Comparison of ENCODE assay signal across 8 cellular contexts in genomic region chr11:6389921-6390717, GRCh38. TPM values are rescaled to one million over a fixed set of nuclear protein-coding genes. Genes with fewer than 3 reads are reported as not detected.
A peak's percentile ranks its signal among the peaks of the same experiment; 100 is the strongest.
DNase-seq lines count a peak whose midpoint lies in the region; ATAC-seq and TF ChIP-seq lines count a peak whose summit lies in the region.

Gene SMPD1 (plus strand): TSS chr11:6390474. CDS start chr11:6390599, 125 bp downstream.

- H3K27me3 ChIP-seq in CD4-positive, CD25-positive, alpha-beta regulatory T cell (ENCODE audit: control insufficient read depth, insufficient read depth, low read length), result no peaks in the 10 kb centered on the region
- no peaks in the 10 kb centered on the region for H3K27me3 ChIP-seq in duodenal mucosa (ENCODE audit: control insufficient read depth in 1 of 2, insufficient read depth in 2 of 2, low read length in 2 of 2)

- DNase-seq in CD4-positive, CD25-positive, alpha-beta regulatory T cell, result peak; percentile 90 to 95 (median 91)
- DNase-seq in NCI-H82 (lab: John Stamatoyannopoulos, UW) (peak; percentile 90), lower leg skin (ENCODE audit: low spot score in 2 of 2) (peak; percentile 93 to 98)
- peak; percentile 95 for DNase-seq in activated CD8-positive, alpha-beta T cell treated with anti-CD3 and anti-CD28 coated beads for 36 hours
- peak; percentile 92 to 95 for DNase-seq in stimulated activated CD4-positive, alpha-beta T cell treated with anti-CD3 and anti-CD28 coated beads, Interleukin-4, amount 100 ng/mL, for 4 hours

- peak within 1 kb of the TSS; percentile 89 to 92 for H3K9ac ChIP-seq in duodenal mucosa (ENCODE audit: low read depth in 1 of 2, low read length in 2 of 2)

- H3K4me3 Mint-ChIP-seq in CD4-positive, CD25-positive, alpha-beta regulatory T cell, result peak within 1 kb of the TSS; percentile 91 to 97 (median 94)
- H3K4me3 Mint-ChIP-seq in activated CD8-positive, alpha-beta T cell treated with anti-CD3 and anti-CD28 coated beads for 36 hours, result peak within 1 kb of the TSS; percentile 79

- no peaks in the 10 kb centered on the region for H3K27me3 Mint-ChIP-seq in CD4-positive, CD25-positive, alpha-beta regulatory T cell
- no peaks in the 10 kb centered on the region for H3K27me3 Mint-ChIP-seq in activated CD8-positive, alpha-beta T cell treated with anti-CD3 and anti-CD28 coated beads for 36 hours

- ATAC-seq in CD4-positive, CD25-positive, alpha-beta regulatory T cell (ENCODE audit: low read depth in 2 of 2), result peak; percentile 88 to 93
- ATAC-seq in GM19397 (IDR thresholded peaks at IDR 0.05; ENCODE audit: unreplicated experiment) (peak; percentile 99), HG03565 (IDR thresholded peaks at IDR 0.05; ENCODE audit: unreplicated experiment) (peak; percentile 96)
- ATAC-seq in activated CD8-positive, alpha-beta T cell treated with anti-CD3 and anti-CD28 coated beads for 36 hours, result peak; percentile 83

- H3K27ac ChIP-seq in CD4-positive, CD25-positive, alpha-beta regulatory T cell (ENCODE audit: insufficient read depth, low read length, poor library complexity, severe bottlenecking), result peak within 1 kb of the TSS; percentile 91
- peak within 1 kb of the TSS; percentile 92 for H3K27ac ChIP-seq in duodenal mucosa (ENCODE audit: low read depth, low read length)

- no peak for TF ChIP-seq POLR2A in lower leg skin (IDR thresholded peaks at IDR 0.05)

- H3K4me1 Mint-ChIP-seq in CD4-positive, CD25-positive, alpha-beta regulatory T cell, result peaks cover 22 to 70% (median 43%) of the 10 kb centered on the region in 4 donors
- peaks cover 44% of the 10 kb centered on the region for H3K4me1 Mint-ChIP-seq in activated CD8-positive, alpha-beta T cell treated with anti-CD3 and anti-CD28 coated beads for 36 hours (ENCODE audit: low read depth)

- intact Hi-C loops in activated CD8-positive, alpha-beta T cell treated with anti-CD3 and anti-CD28 coated beads for 36 hours (cut with micrococcal nuclease), result loop anchor here (10.0 kb wide), 1 partner anchor 215 kb away; the partner anchor contains the start of genes ILK and RRP8
- intact Hi-C loops in lower leg skin (cut with DNase I; ENCODE audit: low total_unique reads), result loop anchor here (10.0 kb wide), 1 partner anchor 115 kb away; no protein-coding TSS in a partner anchor

- H3K4me3 ChIP-seq in CD4-positive, CD25-positive, alpha-beta regulatory T cell (ENCODE audit: low read depth, low read length), result peak within 1 kb of the TSS; percentile 86
- H3K4me3 ChIP-seq in duodenal mucosa (ENCODE audit: low read depth in 1 of 2, low read length in 2 of 2), result peak within 1 kb of the TSS; percentile 94 to 98
- H3K4me3 ChIP-seq in lower leg skin (ENCODE audit: low read depth, poor library complexity, severe bottlenecking), result peak within 1 kb of the TSS; percentile 53

- H3K9me3 Mint-ChIP-seq in CD4-positive, CD25-positive, alpha-beta regulatory T cell, result no peaks in the 10 kb centered on the region
- no peaks in the 10 kb centered on the region for H3K9me3 Mint-ChIP-seq in activated CD8-positive, alpha-beta T cell treated with anti-CD3 and anti-CD28 coated beads for 36 hours

- H3K36me3 Mint-ChIP-seq in CD4-positive, CD25-positive, alpha-beta regulatory T cell, result peaks cover 10% of the 10 kb centered on the region
- peaks cover 7% of the 10 kb centered on the region for H3K36me3 Mint-ChIP-seq in activated CD8-positive, alpha-beta T cell treated with anti-CD3 and anti-CD28 coated beads for 36 hours (ENCODE audit: low read depth)

- 1% methylated on average over 38 to 57 of the region's 62 CpGs for WGBS in lower leg skin, 2 donors

- peaks cover 45% of the 10 kb centered on the region for H3K4me1 ChIP-seq in CD4-positive, CD25-positive, alpha-beta regulatory T cell (ENCODE audit: control insufficient read depth, insufficient read depth, low read length, poor library complexity, severe bottlenecking)
- peaks cover 22 to 31% of the 10 kb centered on the region in 2 donors for H3K4me1 ChIP-seq in duodenal mucosa (ENCODE audit: control insufficient read depth in 1 of 2, insufficient read depth in 2 of 2, low read length in 2 of 2)

- peak within 1 kb of the TSS; percentile 87 to 98 (median 97) for H3K27ac Mint-ChIP-seq in CD4-positive, CD25-positive, alpha-beta regulatory T cell
- H3K27ac Mint-ChIP-seq in activated CD8-positive, alpha-beta T cell treated with anti-CD3 and anti-CD28 coated beads for 36 hours, result peak within 1 kb of the TSS; percentile 94

- no peaks in the 10 kb centered on the region for H3K9me3 ChIP-seq in CD4-positive, CD25-positive, alpha-beta regulatory T cell (ENCODE audit: control insufficient read depth in 2 of 2, low read length in 2 of 2)
- no peaks in the 10 kb centered on the region for H3K9me3 ChIP-seq in duodenal mucosa (ENCODE audit: control insufficient read depth in 1 of 2, low read length in 2 of 2)

- no peak for TF ChIP-seq CTCF in activated CD8-positive, alpha-beta T cell treated with anti-CD3 and anti-CD28 coated beads for 36 hours (IDR thresholded peaks at IDR 0.05)
- no peak for TF ChIP-seq CTCF in lower leg skin (IDR thresholded peaks at IDR 0.05)

- peaks cover 15% of the 10 kb centered on the region for H3K36me3 ChIP-seq in CD4-positive, CD25-positive, alpha-beta regulatory T cell (ENCODE audit: control insufficient read depth, insufficient read depth, low read length)
- H3K36me3 ChIP-seq in duodenal mucosa (ENCODE audit: control insufficient read depth in 1 of 2, insufficient read depth in 2 of 2, low read length in 2 of 2), result no peaks in the 10 kb centered on the region

- POLR2A ChIA-PET in activated CD8-positive, alpha-beta T cell treated with anti-CD3 and anti-CD28 coated beads for 36 hours (lab: Charles Lee), result interaction anchor here (0.9 to 3.5 kb wide), 9 partner anchors 9 to 214 kb away, joined by 3 to 42 read pairs (median 4); partner anchors contain the start of genes APBB1, ARFIP2 and TIMM10B

- CTCF ChIA-PET in activated CD8-positive, alpha-beta T cell treated with anti-CD3 and anti-CD28 coated beads for 36 hours (lab: Charles Lee), result interaction anchor here (0.7 to 5.2 kb wide), 9 partner anchors 11 to 92 kb away, joined by 3 to 65 read pairs (median 6); partner anchors contain the start of genes APBB1 and TIMM10B

RNA-seq across cellular contexts. Expression of gene SMPD1, which starts in this region (rescaled TPM):
- total RNA-seq in CD4-positive, CD25-positive, alpha-beta regulatory T cell, result 43.7 TPM
- 10 to 100 TPM; 11.4 to 15.7 (median 13.3) TPM for polyA plus RNA-seq in CD4-positive, CD25-positive, alpha-beta regulatory T cell
- total RNA-seq in activated CD8-positive, alpha-beta T cell treated with anti-CD3 and anti-CD28 coated beads for 36 hours, result 10 to 100 TPM; 10.6 to 11.2 TPM
- 10 to 100 TPM; 49.2 to 91.6 (median 63.6) TPM for total RNA-seq in lower leg skin

Comparison
In these comparisons a context has a peak if more than half of its experiments do, and no peak if none do; other contexts are left out.
1. Peak in every context shown above with its lines: DNase-seq, ATAC-seq, H3K4me3 ChIP-seq and H3K27ac ChIP-seq.